Comparison of ENCODE assay signal across 1 cellular context in genomic region chr3:144244662-144245061, GRCh38.
TF ChIP-seq lines count a peak whose summit lies in the region.

No MANE protein-coding gene starts in this region.

TF ChIP-seq in HCT116, 20 proteins besides CTCF, POLR2A, EP300 and RAD21:
- TF ChIP-seq POLR2AphosphoS5 (IDR thresholded peaks at IDR 0.05; ENCODE audit: low read depth, low read length) (no peak), SIN3A (IDR thresholded peaks at IDR 0.05; ENCODE audit: low read depth) (no peak), CBX3 (IDR thresholded peaks at IDR 0.05; ENCODE audit: low read depth) (no peak), ELF1 (IDR thresholded peaks at IDR 0.05; ENCODE audit: borderline replicate concordance, low read depth) (no peak), CEBPB (IDR thresholded peaks at IDR 0.05; ENCODE audit: low read depth) (no peak), ZBTB33 (IDR thresholded peaks at IDR 0.05; ENCODE audit: extremely low read depth, insufficient replicate concordance, low read length) (no peak), TCF7L2 (IDR thresholded peaks at IDR 0.05; ENCODE audit: borderline replicate concordance, extremely low read depth, insufficient read depth, insufficient read length) (no peak), EZH2 (IDR thresholded peaks at IDR 0.05) (no peak), YY1 (IDR thresholded peaks at IDR 0.05; ENCODE audit: extremely low read depth, insufficient replicate concordance, low read depth, low read length) (no peak), SP1 (IDR thresholded peaks at IDR 0.05; ENCODE audit: low read depth) (no peak), EZH2phosphoT487 (IDR thresholded peaks at IDR 0.05; ENCODE audit: borderline replicate concordance) (no peak), SRF (IDR thresholded peaks at IDR 0.05; ENCODE audit: low read depth) (no peak), REST (IDR thresholded peaks at IDR 0.05; ENCODE audit: low read depth) (no peak), ZNF274 (IDR thresholded peaks at IDR 0.05; ENCODE audit: low read depth, low read length) (no peak), ZFX (IDR thresholded peaks at IDR 0.05) (no peak), JUND (IDR thresholded peaks at IDR 0.05) (no peak)
- TF ChIP-seq, protein P1, sequence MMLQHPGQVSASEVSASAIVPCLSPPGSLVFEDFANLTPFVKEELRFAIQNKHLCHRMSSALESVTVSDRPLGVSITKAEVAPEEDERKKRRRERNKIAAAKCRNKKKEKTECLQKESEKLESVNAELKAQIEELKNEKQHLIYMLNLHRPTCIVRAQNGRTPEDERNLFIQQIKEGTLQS (IDR thresholded peaks at IDR 0.05): no peak
- TF ChIP-seq, protein P2, sequence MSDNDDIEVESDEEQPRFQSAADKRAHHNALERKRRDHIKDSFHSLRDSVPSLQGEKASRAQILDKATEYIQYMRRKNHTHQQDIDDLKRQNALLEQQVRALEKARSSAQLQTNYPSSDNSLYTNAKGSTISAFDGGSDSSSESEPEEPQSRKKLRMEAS (IDR thresholded peaks at IDR 0.05): no peak
